In the genomic region with DNA sequence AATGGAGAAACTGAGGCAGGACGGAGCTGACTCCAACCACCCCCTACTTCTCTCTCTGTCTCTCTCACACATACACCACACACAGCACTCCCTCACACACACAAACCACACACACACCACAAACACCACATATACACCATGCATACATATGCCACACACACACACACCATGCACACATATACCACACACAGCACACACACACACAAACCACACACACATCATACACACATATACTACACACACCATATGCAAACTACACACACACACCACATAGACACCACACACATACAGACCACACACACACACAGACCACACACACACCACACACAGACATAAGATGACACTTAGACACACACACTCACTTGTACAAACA, we compare ENCODE assay signal across 26 cellular contexts.
"Had no signal": no experiment of that assay in that cellular context is flagged by ENCODE, and none has a peak within 500 bp of the region (broad histone marks: within the 10 kb centered on the region; RNA-seq: fewer than 3 reads in every experiment).

No MANE protein-coding gene starts in this region.

- FAIRE-seq: urothelium cell line had no signal

- H3K27ac Mint-ChIP-seq: activated CD4-positive, alpha-beta T cell treated with anti-CD3 and anti-CD28 coated beads, Interleukin-2, amount 10 ng/mL, durations not matched to agents 7 days and 5 days; activated T-helper 2 cell treated with anti-CD3 and anti-CD28 coated beads, Interferon-gamma antibody, Interleukin-2, Interleukin-4, amounts not matched to agents 10 μg/mL and 5 μg/mL and 100 μg/mL, durations not matched to agents 14 hours and 24 hours and 36 hours; T-cell; T-helper 2 cell treated with Interferon-gamma antibody and Interleukin-4, amounts not matched to agents 5 μg/mL and 100 μg/mL, for 36 hours had no signal

- ATAC-seq: activated T-cell treated with anti-CD3 and anti-CD28 coated beads, Interleukin-2, amount 50 U/mL, for 4 hours; left lobe of liver; lower lobe of right lung; mucosa of descending colon; T-cell had no signal

- H3K4me3 ChIP-seq: lower lobe of right lung, mucosa of descending colon, stomach, suprapubic skin, tibial nerve had no signal

- H3K4me1 ChIP-seq: tibial nerve had no signal

- H3K4me3 Mint-ChIP-seq: activated CD4-positive, alpha-beta T cell treated with anti-CD3 and anti-CD28 coated beads, Interleukin-2, amount 10 ng/mL, durations not matched to agents 7 days and 5 days; activated T-cell treated with anti-CD3 and anti-CD28 coated beads, Interleukin-2, amount 50 U/mL, for 4 hours; nephron progenitor cell; T-cell; T-helper 2 cell treated with Interferon-gamma antibody and Interleukin-4, amounts not matched to agents 5 μg/mL and 100 μg/mL, for 36 hours had no signal

- H3K9me3 Mint-ChIP-seq: activated CD4-positive, alpha-beta T cell treated with anti-CD3 and anti-CD28 coated beads, Interleukin-2, amount 10 ng/mL, durations not matched to agents 7 days and 5 days; activated T-cell treated with anti-CD3 and anti-CD28 coated beads, Interleukin-2, amount 50 U/mL, for 4 hours; activated T-helper 2 cell treated with anti-CD3 and anti-CD28 coated beads, Interferon-gamma antibody, Interleukin-2, Interleukin-4, amounts not matched to agents 10 μg/mL and 5 μg/mL and 100 μg/mL, durations not matched to agents 14 hours and 24 hours and 36 hours; T-cell; T-helper 2 cell treated with Interferon-gamma antibody and Interleukin-4, amounts not matched to agents 5 μg/mL and 100 μg/mL, for 36 hours had no signal

- H3K27ac ChIP-seq: brain microvascular endothelial cell, lower lobe of right lung, stomach, suprapubic skin, tibial nerve, WERI-Rb-1 had no signal

- H3K27me3 ChIP-seq: brain microvascular endothelial cell, tibial nerve had no signal

- DNase-seq: activated CD4-positive, CD25-positive, alpha-beta regulatory T cell treated with anti-CD3 and anti-CD28 coated beads, Interleukin-2, amount 50 U/mL, for 72 hours; activated CD8-positive, alpha-beta memory T cell treated with anti-CD3 and anti-CD28 coated beads, Interleukin-2, amount 50 U/mL, for 4 hours; activated naive CD4-positive, alpha-beta T cell; activated T-cell treated with anti-CD3 and anti-CD28 coated beads, Interleukin-2, amount 50 U/mL, for 4 hours; aorta; brain microvascular endothelial cell; central memory CD4-positive, alpha-beta T cell; dermis blood vessel endothelial cell; effector CD8-positive, alpha-beta T cell; erythroblast; foreskin fibroblast; lower lobe of right lung; mesendoderm; mucosa of descending colon; nephron progenitor cell; stimulated activated CD4-positive, alpha-beta T cell treated with anti-CD3 and anti-CD28 coated beads, Interleukin-4, amount 100 ng/mL, for 24 hours; stomach; T-cell; WERI-Rb-1 had no signal

- H3K36me3 Mint-ChIP-seq: T-cell had no signal

- H3K36me3 ChIP-seq: brain microvascular endothelial cell, lower lobe of right lung, stomach, suprapubic skin, tibial nerve, WERI-Rb-1 had no signal

- H3K9me3 ChIP-seq: lower lobe of right lung, mucosa of descending colon, stomach, suprapubic skin, tibial nerve had no signal
